In genomic region chr5:109707531-109707930, GRCh38 we compare ENCODE assay signal across 21 cellular contexts.
"Had no signal": no experiment of that assay in that cellular context is flagged by ENCODE, and none has a peak within 500 bp of the region (broad histone marks: within the 10 kb centered on the region; RNA-seq: fewer than 3 reads in every experiment).

No MANE protein-coding gene starts in this region.

- H3K9me3 Mint-ChIP-seq: activated T-helper 17 cell treated with anti-CD3 and anti-CD28 coated beads, Interleukin-2, amount 50 U/mL, for 72 hours; stimulated activated naive B cell treated with anti-CD40 and anti-IgM and Interleukin-4, amounts not matched to agents 10 μg/mL and 1 μg/mL and 100 μg/mL, for 72 hours; T-helper 2 cell treated with Interferon-gamma antibody and Interleukin-4, amounts not matched to agents 5 μg/mL and 100 μg/mL, for 36 hours had no signal

- H3K27ac Mint-ChIP-seq: activated CD4-positive, alpha-beta T cell treated with anti-CD3 and anti-CD28 coated beads for 36 hours; activated CD8-positive, alpha-beta memory T cell treated with anti-CD3 and anti-CD28 coated beads, Interleukin-2, amount 10 ng/mL, durations not matched to agents 7 days and 5 days; activated T-helper 17 cell treated with anti-CD3 and anti-CD28 coated beads, Interleukin-2, amount 50 U/mL, for 72 hours; neural progenitor cell; stimulated activated naive B cell treated with anti-CD40 and anti-IgM and Interleukin-4, amounts not matched to agents 10 μg/mL and 1 μg/mL and 100 μg/mL, for 72 hours; T-helper 2 cell treated with Interferon-gamma antibody and Interleukin-4, amounts not matched to agents 5 μg/mL and 100 μg/mL, for 36 hours had no signal

- H3K4me1 ChIP-seq: prostate gland had no signal

- H3K9me3 ChIP-seq: gastrocnemius medialis, left ventricle myocardium inferior, prostate gland, right atrium auricular region had no signal

- H3K4me3 ChIP-seq: coronary artery, gastrocnemius medialis, left ventricle myocardium inferior, neural progenitor cell, prostate gland, right atrium auricular region, SK-N-MC had no signal

- H3K27me3 Mint-ChIP-seq: activated CD4-positive, alpha-beta T cell treated with anti-CD3 and anti-CD28 coated beads for 36 hours; activated CD8-positive, alpha-beta memory T cell treated with anti-CD3 and anti-CD28 coated beads, Interleukin-2, amount 10 ng/mL, durations not matched to agents 7 days and 5 days; activated T-helper 17 cell treated with anti-CD3 and anti-CD28 coated beads, Interleukin-2, amount 50 U/mL, for 72 hours; stimulated activated naive B cell treated with anti-CD40 and anti-IgM and Interleukin-4, amounts not matched to agents 10 μg/mL and 1 μg/mL and 100 μg/mL, for 72 hours had no signal

- H3K27me3 ChIP-seq: brain microvascular endothelial cell, gastrocnemius medialis, neural progenitor cell, right atrium auricular region had no signal

- DNase-seq: activated CD4-positive, alpha-beta T cell treated with anti-CD3 and anti-CD28 coated beads for 36 hours; activated CD4-positive, alpha-beta T cell treated with anti-CD3 and anti-CD28 coated beads, Interleukin-2, amount 50 U/mL, for 48 hours; activated CD8-positive, alpha-beta memory T cell treated with anti-CD3 and anti-CD28 coated beads, Interleukin-2, amount 10 ng/mL, durations not matched to agents 7 days and 5 days; activated naive CD4-positive, alpha-beta T cell; aorta; brain microvascular endothelial cell; central memory CD4-positive, alpha-beta T cell; gastrocnemius medialis; head of caudate nucleus; kidney; left ventricle myocardium inferior; mesenchymal stem cell; stimulated activated CD4-positive, alpha-beta T cell treated with anti-CD3 and anti-CD28 coated beads, Interleukin-2, amount 100 ng/mL, for 48 hours; stimulated activated naive B cell treated with anti-CD40 and anti-IgM and Interleukin-4, amounts not matched to agents 10 μg/mL and 1 μg/mL and 100 μg/mL, for 72 hours had no signal

- H3K4me3 Mint-ChIP-seq: activated CD4-positive, alpha-beta T cell treated with anti-CD3 and anti-CD28 coated beads for 36 hours; activated CD8-positive, alpha-beta memory T cell treated with anti-CD3 and anti-CD28 coated beads, Interleukin-2, amount 10 ng/mL, durations not matched to agents 7 days and 5 days; activated T-helper 17 cell treated with anti-CD3 and anti-CD28 coated beads, Interleukin-2, amount 50 U/mL, for 72 hours; neural progenitor cell; stimulated activated naive B cell treated with anti-CD40 and anti-IgM and Interleukin-4, amounts not matched to agents 10 μg/mL and 1 μg/mL and 100 μg/mL, for 72 hours; T-helper 2 cell treated with Interferon-gamma antibody and Interleukin-4, amounts not matched to agents 5 μg/mL and 100 μg/mL, for 36 hours had no signal

- ATAC-seq: activated CD4-positive, alpha-beta T cell treated with anti-CD3 and anti-CD28 coated beads for 36 hours; activated CD8-positive, alpha-beta memory T cell treated with anti-CD3 and anti-CD28 coated beads, Interleukin-2, amount 10 ng/mL, durations not matched to agents 7 days and 5 days; activated T-helper 17 cell treated with anti-CD3 and anti-CD28 coated beads, Interleukin-2, amount 50 U/mL, for 72 hours; gastrocnemius medialis; stimulated activated naive B cell treated with anti-CD40 and anti-IgM and Interleukin-4, amounts not matched to agents 10 μg/mL and 1 μg/mL and 100 μg/mL, for 72 hours had no signal

- H3K27ac ChIP-seq: brain microvascular endothelial cell, coronary artery, left ventricle myocardium inferior, neural progenitor cell, prostate gland, right atrium auricular region, SK-N-MC had no signal

- H3K36me3 ChIP-seq: brain microvascular endothelial cell, gastrocnemius medialis, left ventricle myocardium inferior, neural progenitor cell, prostate gland, right atrium auricular region had no signal
